ENCODE assay signal across 11 cellular contexts in the genomic region with DNA sequence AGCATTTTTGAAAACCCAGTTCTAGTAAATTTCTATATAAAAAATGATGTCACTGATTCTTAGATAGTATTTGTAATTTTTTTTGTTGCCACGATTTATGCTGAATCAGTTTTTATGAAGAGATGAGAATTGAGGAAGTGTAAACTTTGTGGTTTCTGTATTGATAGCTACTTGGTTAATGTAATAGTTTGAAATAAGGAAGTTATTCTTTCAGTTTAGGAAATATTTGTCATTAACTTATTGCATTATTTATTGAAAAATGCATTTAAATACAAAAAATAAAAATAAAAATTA.
DNase-seq lines count a peak whose midpoint lies in the region; ATAC-seq, FAIRE-seq and TF ChIP-seq lines count a peak whose summit lies in the region.
"Had no signal": no experiment of that assay in that cellular context is flagged by ENCODE, and none has a peak within 500 bp of the region (broad histone marks: within the 10 kb centered on the region; RNA-seq: fewer than 3 reads in every experiment).

No MANE protein-coding gene starts in this region.

- intact Hi-C loops in pancreas (cut with DNase I) = no loop called here

- H2AFZ ChIP-seq in OCI-LY3 (ENCODE audit: low read depth, low read length) = no peak overlapping the region
- H2AFZ ChIP-seq: hepatocyte had no signal

- H3K9me3 ChIP-seq in OCI-LY3 (ENCODE audit: insufficient read depth, low read length) = no peaks in the 10 kb centered on the region
- no peaks in the 10 kb centered on the region for H3K9me3 ChIP-seq in pancreas
- H3K9me3 ChIP-seq in effector memory CD4-positive, alpha-beta T cell (ENCODE audit: control insufficient read depth, low read length) = no peaks in the 10 kb centered on the region
- H3K9me3 ChIP-seq in WERI-Rb-1 (ENCODE audit: severe bottlenecking) = no peaks in the 10 kb centered on the region
- H3K9me3 ChIP-seq: psoas muscle, SJCRH30 had no signal

- H3K27ac ChIP-seq in OCI-LY3 (ENCODE audit: low read length) = no peak overlapping the region
- no peak overlapping the region for H3K27ac ChIP-seq in pancreas
- H3K27ac ChIP-seq in effector memory CD4-positive, alpha-beta T cell (ENCODE audit: insufficient read depth, low read length, poor library complexity, severe bottlenecking) = no peak overlapping the region
- no peak overlapping the region for H3K27ac ChIP-seq in WERI-Rb-1
- H3K27ac ChIP-seq: hepatocyte, psoas muscle, SJCRH30 had no signal

- H3K4me1 ChIP-seq in OCI-LY3 (ENCODE audit: low read length) (peaks cover 27% of the 10 kb centered on the region), pancreas (peaks cover 0 to 10% (median 0%) of the 10 kb centered on the region in 3 donors)
- H3K4me1 ChIP-seq in effector memory CD4-positive, alpha-beta T cell (ENCODE audit: control insufficient read depth, insufficient read depth, low read length, poor library complexity, severe bottlenecking) = no peaks in the 10 kb centered on the region

- H3K9ac ChIP-seq in OCI-LY3 (ENCODE audit: low read length) = no peak overlapping the region

- ATAC-seq in GM18868 (IDR thresholded peaks at IDR 0.05; ENCODE audit: unreplicated experiment) = peak; percentile 63
- peak; percentile 76 for ATAC-seq in HG03066 (IDR thresholded peaks at IDR 0.05; ENCODE audit: low read depth, unreplicated experiment)
- no peak for ATAC-seq in pancreas
- ATAC-seq: psoas muscle had no signal

- H3K79me2 ChIP-seq in OCI-LY3 (ENCODE audit: low read length) = no peaks in the 10 kb centered on the region
- H3K79me2 ChIP-seq: hepatocyte had no signal

- peak overlapping the region; percentile 31 for H3K4me2 ChIP-seq in OCI-LY3 (ENCODE audit: low read length)
- H3K4me2 ChIP-seq: hepatocyte had no signal

- DNase-seq in pancreas = no peak
- DNase-seq in NCI-H1694 treated with DMSO at 0.1 percent for 48 hours (lab: John Stamatoyannopoulos, UW) = no peak
- no peak for DNase-seq in effector memory CD4-positive, alpha-beta T cell
- no peak for DNase-seq in WERI-Rb-1
- DNase-seq: NCI-H2171 treated with DMSO at 0.1 percent for 48 hours, psoas muscle, SJCRH30 had no signal

- WGBS in pancreas, 2 donors = 38 to 47% methylated on average over 1 of the region's 1 CpG

- H3K4me3 ChIP-seq in OCI-LY3 (ENCODE audit: low read length) (no peak overlapping the region), pancreas (no peak overlapping the region), WERI-Rb-1 (ENCODE audit: low read depth, low read length) (no peak overlapping the region)
- no peak overlapping the region for H3K4me3 ChIP-seq in effector memory CD4-positive, alpha-beta T cell (ENCODE audit: insufficient read depth, low read depth, low read length, poor library complexity, severe bottlenecking)
- H3K4me3 ChIP-seq: hepatocyte, psoas muscle, SJCRH30 had no signal

- H4K20me1 ChIP-seq in OCI-LY3 (ENCODE audit: insufficient read depth, low read length) = peaks cover 39% of the 10 kb centered on the region

- FAIRE-seq in pancreas (lab: Jason Lieb, UNC) = peak; percentile 85

- peaks cover 54% of the 10 kb centered on the region for H3K27me3 ChIP-seq in OCI-LY3 (ENCODE audit: low read depth, low read length)
- no peaks in the 10 kb centered on the region for H3K27me3 ChIP-seq in pancreas
- H3K27me3 ChIP-seq in effector memory CD4-positive, alpha-beta T cell (replicated peaks; ENCODE audit: control insufficient read depth, insufficient read depth, low read length, poor library complexity, severe bottlenecking) = no peaks in the 10 kb centered on the region
- no peaks in the 10 kb centered on the region for H3K27me3 ChIP-seq in WERI-Rb-1 (ENCODE audit: insufficient read depth, low read depth, severe bottlenecking)
- H3K27me3 ChIP-seq: hepatocyte, SJCRH30 had no signal

- no peaks in the 10 kb centered on the region for H3K36me3 ChIP-seq in OCI-LY3 (replicated peaks; ENCODE audit: low read depth, low read length)
- H3K36me3 ChIP-seq in pancreas = no peaks in the 10 kb centered on the region
- no peaks in the 10 kb centered on the region for H3K36me3 ChIP-seq in effector memory CD4-positive, alpha-beta T cell (ENCODE audit: control insufficient read depth, insufficient read depth, low read length)
- H3K36me3 ChIP-seq in WERI-Rb-1 = peaks cover 10% of the 10 kb centered on the region
- H3K36me3 ChIP-seq: SJCRH30 had no signal

- TF ChIP-seq CTCF in OCI-LY3 (IDR thresholded peaks at IDR 0.05; ENCODE audit: low read depth, low read length) = no peak
- TF ChIP-seq CTCF in pancreas (IDR thresholded peaks at IDR 0.05) = no peak
- TF ChIP-seq CTCF in WERI-Rb-1 (IDR thresholded peaks at IDR 0.05; ENCODE audit: low read depth, low read length) = no peak

Comparison
In these comparisons a context has a peak if more than half of its experiments do, and no peak if none do; other contexts are left out.
1. ATAC-seq: peak in GM18868 (single experiment) and HG03066 (single experiment); none in pancreas (0 of 4).